1 cellular context compared by ENCODE assay signal in the genomic region with DNA sequence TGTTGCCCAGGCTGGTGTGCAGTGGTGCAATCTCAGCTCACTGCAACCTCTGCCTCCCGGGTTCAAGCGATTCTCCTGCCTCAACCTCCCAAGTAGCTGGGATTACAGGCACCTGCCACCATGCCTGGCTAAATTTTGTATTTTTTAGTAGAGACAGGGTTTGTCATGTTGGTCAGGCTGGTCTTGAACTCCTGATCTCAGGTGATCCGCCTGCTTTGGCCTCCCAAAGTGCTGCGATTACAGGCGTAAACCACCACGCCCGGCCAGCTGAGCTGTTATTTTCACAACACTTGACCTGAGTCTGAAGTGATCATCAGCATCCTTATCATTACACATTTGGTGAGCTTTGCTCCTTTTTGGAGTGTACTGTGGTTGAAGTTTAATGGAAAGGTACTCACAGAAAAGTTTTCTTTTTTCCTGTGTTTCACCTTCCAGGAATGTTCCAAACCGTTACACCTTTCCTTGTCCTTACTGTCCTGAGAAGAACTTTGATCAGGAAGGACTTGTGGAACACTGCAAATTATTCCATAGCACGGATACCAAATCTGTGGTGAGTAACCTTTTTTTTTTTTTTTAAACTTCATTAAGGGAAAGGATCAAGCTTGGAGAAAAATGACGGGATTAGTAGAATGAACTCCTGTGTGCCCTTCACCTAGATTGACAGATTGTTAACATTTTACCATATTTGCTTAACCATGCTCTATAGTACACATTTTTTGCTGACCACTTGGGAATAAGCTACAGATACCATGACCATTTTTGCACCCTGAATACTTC.
A peak's percentile ranks its signal among the peaks of the same experiment; 100 is the strongest.
TF ChIP-seq lines count a peak whose summit lies in the region.

No MANE protein-coding gene starts in this region.

TF ChIP-seq in HepG2, 621 proteins besides CTCF, POLR2A, EP300 and RAD21 (continued from another document and continues in another):
- TF ChIP-seq ZNF10 (CRISPR knock-in tag; IDR thresholded peaks at IDR 0.05; ENCODE audit: borderline replicate concordance, low read depth) (no peak), ETV6 (CRISPR knock-in tag; conservative IDR thresholded peaks at IDR 0.05) (no peak), SIN3A (IDR thresholded peaks at IDR 0.05; ENCODE audit: borderline replicate concordance, low read depth, low read length) (no peak), ZMAT3 (CRISPR knock-in tag; conservative IDR thresholded peaks at IDR 0.05) (0 out of 2 replicates have a peak, but pooled peaks have one; percentile 43), SSRP1 (CRISPR knock-in tag; IDR thresholded peaks at IDR 0.05) (no peak), ZNF660 (CRISPR knock-in tag; IDR thresholded peaks at IDR 0.05; ENCODE audit: borderline replicate concordance, low read depth) (no peak), ZNF598 (CRISPR knock-in tag; IDR thresholded peaks at IDR 0.05; ENCODE audit: borderline replicate concordance) (peak; percentile 40; the same call in 1 of the 2 replicates), ZNF672 (CRISPR knock-in tag; IDR thresholded peaks at IDR 0.05) (no peak), PAX8 (CRISPR knock-in tag; IDR thresholded peaks at IDR 0.05; ENCODE audit: borderline replicate concordance) (no peak), MIER2 (CRISPR knock-in tag; IDR thresholded peaks at IDR 0.05) (peak; percentile 66; the same call in 1 of the 2 replicates), ZNF883 (CRISPR knock-in tag; IDR thresholded peaks at IDR 0.05; ENCODE audit: not compliant biosample characterization) (no peak), ZNF775 (CRISPR knock-in tag; IDR thresholded peaks at IDR 0.05; ENCODE audit: borderline replicate concordance) (no peak; the same call in 1 of the 2 replicates), SALL1 (CRISPR knock-in tag; IDR thresholded peaks at IDR 0.05) (peak; percentile 95), TCF12 (IDR thresholded peaks at IDR 0.05) (no peak), TCF12 (CRISPR knock-in tag; IDR thresholded peaks at IDR 0.05) (peak; percentile 87), KAT8 (CRISPR knock-in tag; IDR thresholded peaks at IDR 0.05) (peak; percentile 63; the same call in 1 of the 2 replicates), ZNF326 (CRISPR knock-in tag; IDR thresholded peaks at IDR 0.05; ENCODE audit: borderline replicate concordance) (no peak)
- TF ChIP-seq, protein P1, sequence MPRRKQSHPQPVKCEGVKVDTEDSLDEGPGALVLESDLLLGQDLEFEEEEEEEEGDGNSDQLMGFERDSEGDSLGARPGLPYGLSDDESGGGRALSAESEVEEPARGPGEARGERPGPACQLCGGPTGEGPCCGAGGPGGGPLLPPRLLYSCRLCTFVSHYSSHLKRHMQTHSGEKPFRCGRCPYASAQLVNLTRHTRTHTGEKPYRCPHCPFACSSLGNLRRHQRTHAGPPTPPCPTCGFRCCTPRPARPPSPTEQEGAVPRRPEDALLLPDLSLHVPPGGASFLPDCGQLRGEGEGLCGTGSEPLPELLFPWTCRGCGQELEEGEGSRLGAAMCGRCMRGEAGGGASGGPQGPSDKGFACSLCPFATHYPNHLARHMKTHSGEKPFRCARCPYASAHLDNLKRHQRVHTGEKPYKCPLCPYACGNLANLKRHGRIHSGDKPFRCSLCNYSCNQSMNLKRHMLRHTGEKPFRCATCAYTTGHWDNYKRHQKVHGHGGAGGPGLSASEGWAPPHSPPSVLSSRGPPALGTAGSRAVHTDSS (CRISPR knock-in tag; conservative IDR thresholded peaks at IDR 0.05), result no peak
- TF ChIP-seq, protein P2, sequence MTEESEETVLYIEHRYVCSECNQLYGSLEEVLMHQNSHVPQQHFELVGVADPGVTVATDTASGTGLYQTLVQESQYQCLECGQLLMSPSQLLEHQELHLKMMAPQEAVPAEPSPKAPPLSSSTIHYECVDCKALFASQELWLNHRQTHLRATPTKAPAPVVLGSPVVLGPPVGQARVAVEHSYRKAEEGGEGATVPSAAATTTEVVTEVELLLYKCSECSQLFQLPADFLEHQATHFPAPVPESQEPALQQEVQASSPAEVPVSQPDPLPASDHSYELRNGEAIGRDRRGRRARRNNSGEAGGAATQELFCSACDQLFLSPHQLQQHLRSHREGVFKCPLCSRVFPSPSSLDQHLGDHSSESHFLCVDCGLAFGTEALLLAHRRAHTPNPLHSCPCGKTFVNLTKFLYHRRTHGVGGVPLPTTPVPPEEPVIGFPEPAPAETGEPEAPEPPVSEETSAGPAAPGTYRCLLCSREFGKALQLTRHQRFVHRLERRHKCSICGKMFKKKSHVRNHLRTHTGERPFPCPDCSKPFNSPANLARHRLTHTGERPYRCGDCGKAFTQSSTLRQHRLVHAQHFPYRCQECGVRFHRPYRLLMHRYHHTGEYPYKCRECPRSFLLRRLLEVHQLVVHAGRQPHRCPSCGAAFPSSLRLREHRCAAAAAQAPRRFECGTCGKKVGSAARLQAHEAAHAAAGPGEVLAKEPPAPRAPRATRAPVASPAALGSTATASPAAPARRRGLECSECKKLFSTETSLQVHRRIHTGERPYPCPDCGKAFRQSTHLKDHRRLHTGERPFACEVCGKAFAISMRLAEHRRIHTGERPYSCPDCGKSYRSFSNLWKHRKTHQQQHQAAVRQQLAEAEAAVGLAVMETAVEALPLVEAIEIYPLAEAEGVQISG (CRISPR knock-in tag; IDR thresholded peaks at IDR 0.05), result peak; percentile 51; the same call in 1 of the 2 replicates
- TF ChIP-seq, protein P3, sequence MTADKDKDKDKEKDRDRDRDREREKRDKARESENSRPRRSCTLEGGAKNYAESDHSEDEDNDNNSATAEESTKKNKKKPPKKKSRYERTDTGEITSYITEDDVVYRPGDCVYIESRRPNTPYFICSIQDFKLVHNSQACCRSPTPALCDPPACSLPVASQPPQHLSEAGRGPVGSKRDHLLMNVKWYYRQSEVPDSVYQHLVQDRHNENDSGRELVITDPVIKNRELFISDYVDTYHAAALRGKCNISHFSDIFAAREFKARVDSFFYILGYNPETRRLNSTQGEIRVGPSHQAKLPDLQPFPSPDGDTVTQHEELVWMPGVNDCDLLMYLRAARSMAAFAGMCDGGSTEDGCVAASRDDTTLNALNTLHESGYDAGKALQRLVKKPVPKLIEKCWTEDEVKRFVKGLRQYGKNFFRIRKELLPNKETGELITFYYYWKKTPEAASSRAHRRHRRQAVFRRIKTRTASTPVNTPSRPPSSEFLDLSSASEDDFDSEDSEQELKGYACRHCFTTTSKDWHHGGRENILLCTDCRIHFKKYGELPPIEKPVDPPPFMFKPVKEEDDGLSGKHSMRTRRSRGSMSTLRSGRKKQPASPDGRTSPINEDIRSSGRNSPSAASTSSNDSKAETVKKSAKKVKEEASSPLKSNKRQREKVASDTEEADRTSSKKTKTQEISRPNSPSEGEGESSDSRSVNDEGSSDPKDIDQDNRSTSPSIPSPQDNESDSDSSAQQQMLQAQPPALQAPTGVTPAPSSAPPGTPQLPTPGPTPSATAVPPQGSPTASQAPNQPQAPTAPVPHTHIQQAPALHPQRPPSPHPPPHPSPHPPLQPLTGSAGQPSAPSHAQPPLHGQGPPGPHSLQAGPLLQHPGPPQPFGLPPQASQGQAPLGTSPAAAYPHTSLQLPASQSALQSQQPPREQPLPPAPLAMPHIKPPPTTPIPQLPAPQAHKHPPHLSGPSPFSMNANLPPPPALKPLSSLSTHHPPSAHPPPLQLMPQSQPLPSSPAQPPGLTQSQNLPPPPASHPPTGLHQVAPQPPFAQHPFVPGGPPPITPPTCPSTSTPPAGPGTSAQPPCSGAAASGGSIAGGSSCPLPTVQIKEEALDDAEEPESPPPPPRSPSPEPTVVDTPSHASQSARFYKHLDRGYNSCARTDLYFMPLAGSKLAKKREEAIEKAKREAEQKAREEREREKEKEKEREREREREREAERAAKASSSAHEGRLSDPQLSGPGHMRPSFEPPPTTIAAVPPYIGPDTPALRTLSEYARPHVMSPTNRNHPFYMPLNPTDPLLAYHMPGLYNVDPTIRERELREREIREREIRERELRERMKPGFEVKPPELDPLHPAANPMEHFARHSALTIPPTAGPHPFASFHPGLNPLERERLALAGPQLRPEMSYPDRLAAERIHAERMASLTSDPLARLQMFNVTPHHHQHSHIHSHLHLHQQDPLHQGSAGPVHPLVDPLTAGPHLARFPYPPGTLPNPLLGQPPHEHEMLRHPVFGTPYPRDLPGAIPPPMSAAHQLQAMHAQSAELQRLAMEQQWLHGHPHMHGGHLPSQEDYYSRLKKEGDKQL (CRISPR knock-in tag; IDR thresholded peaks at IDR 0.05; ENCODE audit: low read depth), result peak; percentile 43; the same call in 1 of the 2 replicates
- TF ChIP-seq, protein P4, sequence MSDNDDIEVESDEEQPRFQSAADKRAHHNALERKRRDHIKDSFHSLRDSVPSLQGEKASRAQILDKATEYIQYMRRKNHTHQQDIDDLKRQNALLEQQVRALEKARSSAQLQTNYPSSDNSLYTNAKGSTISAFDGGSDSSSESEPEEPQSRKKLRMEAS (IDR thresholded peaks at IDR 0.05), result no peak
- TF ChIP-seq, protein P5, sequence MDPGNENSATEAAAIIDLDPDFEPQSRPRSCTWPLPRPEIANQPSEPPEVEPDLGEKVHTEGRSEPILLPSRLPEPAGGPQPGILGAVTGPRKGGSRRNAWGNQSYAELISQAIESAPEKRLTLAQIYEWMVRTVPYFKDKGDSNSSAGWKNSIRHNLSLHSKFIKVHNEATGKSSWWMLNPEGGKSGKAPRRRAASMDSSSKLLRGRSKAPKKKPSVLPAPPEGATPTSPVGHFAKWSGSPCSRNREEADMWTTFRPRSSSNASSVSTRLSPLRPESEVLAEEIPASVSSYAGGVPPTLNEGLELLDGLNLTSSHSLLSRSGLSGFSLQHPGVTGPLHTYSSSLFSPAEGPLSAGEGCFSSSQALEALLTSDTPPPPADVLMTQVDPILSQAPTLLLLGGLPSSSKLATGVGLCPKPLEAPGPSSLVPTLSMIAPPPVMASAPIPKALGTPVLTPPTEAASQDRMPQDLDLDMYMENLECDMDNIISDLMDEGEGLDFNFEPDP (CRISPR knock-in tag; conservative IDR thresholded peaks at IDR 0.05), result no peak
- TF ChIP-seq, protein P6, sequence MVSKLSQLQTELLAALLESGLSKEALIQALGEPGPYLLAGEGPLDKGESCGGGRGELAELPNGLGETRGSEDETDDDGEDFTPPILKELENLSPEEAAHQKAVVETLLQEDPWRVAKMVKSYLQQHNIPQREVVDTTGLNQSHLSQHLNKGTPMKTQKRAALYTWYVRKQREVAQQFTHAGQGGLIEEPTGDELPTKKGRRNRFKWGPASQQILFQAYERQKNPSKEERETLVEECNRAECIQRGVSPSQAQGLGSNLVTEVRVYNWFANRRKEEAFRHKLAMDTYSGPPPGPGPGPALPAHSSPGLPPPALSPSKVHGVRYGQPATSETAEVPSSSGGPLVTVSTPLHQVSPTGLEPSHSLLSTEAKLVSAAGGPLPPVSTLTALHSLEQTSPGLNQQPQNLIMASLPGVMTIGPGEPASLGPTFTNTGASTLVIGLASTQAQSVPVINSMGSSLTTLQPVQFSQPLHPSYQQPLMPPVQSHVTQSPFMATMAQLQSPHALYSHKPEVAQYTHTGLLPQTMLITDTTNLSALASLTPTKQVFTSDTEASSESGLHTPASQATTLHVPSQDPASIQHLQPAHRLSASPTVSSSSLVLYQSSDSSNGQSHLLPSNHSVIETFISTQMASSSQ (IDR thresholded peaks at IDR 0.05; ENCODE audit: low read depth), result peak; percentile 89
- TF ChIP-seq, protein P6 (CRISPR knock-in tag; IDR thresholded peaks at IDR 0.05; ENCODE audit: borderline replicate concordance), result peak; percentile 82; the same call in 1 of the 2 replicates
- TF ChIP-seq, protein P7, sequence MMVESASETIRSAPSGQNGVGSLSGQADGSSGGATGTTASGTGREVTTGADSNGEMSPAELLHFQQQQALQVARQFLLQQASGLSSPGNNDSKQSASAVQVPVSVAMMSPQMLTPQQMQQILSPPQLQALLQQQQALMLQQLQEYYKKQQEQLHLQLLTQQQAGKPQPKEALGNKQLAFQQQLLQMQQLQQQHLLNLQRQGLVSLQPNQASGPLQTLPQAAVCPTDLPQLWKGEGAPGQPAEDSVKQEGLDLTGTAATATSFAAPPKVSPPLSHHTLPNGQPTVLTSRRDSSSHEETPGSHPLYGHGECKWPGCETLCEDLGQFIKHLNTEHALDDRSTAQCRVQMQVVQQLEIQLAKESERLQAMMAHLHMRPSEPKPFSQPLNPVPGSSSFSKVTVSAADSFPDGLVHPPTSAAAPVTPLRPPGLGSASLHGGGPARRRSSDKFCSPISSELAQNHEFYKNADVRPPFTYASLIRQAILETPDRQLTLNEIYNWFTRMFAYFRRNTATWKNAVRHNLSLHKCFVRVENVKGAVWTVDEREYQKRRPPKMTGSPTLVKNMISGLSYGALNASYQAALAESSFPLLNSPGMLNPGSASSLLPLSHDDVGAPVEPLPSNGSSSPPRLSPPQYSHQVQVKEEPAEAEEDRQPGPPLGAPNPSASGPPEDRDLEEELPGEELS (CRISPR knock-in tag; IDR thresholded peaks at IDR 0.05), result peak; percentile 93
- TF ChIP-seq, protein P8, sequence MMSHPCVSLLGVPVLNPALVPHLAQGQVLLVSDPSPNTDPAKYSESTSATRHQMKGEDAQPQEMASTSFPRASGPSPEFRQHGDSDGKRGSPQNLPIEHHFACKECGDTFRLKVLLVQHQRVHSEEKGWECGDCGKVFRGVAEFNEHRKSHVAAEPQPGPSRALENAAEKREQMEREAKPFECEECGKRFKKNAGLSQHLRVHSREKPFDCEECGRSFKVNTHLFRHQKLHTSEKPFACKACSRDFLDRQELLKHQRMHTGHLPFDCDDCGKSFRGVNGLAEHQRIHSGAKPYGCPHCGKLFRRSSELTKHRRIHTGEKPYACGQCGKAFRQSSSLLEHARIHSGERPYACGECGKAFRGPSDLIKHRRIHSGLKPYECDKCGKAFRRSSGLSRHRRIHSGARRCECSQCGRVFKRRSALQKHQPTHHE (CRISPR knock-in tag; IDR thresholded peaks at IDR 0.05; ENCODE audit: borderline replicate concordance), result no peak
- TF ChIP-seq, protein P9, sequence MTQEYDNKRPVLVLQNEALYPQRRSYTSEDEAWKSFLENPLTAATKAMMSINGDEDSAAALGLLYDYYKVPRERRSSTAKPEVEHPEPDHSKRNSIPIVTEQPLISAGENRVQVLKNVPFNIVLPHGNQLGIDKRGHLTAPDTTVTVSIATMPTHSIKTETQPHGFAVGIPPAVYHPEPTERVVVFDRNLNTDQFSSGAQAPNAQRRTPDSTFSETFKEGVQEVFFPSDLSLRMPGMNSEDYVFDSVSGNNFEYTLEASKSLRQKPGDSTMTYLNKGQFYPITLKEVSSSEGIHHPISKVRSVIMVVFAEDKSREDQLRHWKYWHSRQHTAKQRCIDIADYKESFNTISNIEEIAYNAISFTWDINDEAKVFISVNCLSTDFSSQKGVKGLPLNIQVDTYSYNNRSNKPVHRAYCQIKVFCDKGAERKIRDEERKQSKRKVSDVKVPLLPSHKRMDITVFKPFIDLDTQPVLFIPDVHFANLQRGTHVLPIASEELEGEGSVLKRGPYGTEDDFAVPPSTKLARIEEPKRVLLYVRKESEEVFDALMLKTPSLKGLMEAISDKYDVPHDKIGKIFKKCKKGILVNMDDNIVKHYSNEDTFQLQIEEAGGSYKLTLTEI (CRISPR knock-in tag; conservative IDR thresholded peaks at IDR 0.05), result no peak
